In the genomic region with DNA sequence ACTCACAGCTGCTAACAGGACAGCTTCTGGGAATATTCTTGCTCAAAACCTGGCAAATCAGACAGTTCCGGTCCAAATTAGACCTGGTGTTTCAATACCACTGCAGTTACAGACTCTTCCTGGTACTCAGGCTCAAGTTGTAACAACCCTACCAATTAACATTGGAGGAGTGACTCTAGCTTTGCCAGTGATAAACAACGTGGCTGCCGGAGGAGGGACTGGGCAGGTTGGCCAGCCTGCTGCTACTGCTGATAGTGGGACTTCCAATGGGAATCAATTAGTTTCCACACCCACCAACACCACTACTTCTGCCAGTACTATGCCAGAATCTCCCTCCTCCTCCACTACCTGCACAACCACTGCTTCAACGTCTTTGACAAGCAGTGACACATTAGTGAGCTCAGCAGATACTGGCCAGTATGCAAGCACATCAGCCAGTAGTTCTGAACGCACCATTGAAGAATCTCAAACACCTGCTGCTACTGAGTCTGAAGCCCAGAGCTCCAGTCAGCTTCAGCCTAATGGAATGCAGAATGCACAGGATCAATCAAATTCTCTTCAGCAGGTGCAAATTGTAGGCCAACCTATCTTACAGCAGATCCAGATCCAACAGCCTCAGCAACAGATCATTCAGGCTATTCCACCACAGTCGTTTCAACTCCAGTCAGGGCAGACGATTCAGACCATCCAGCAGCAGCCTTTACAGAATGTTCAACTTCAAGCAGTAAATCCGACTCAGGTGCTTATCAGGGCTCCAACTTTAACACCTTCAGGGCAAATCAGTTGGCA, we compare ENCODE assay signal across 1 cellular context.
TF ChIP-seq lines count a peak whose summit lies in the region.

No MANE protein-coding gene starts in this region.

TF ChIP-seq in GM23338, 12 proteins besides CTCF, POLR2A, EP300 and RAD21:
- TF ChIP-seq STAT1 (IDR thresholded peaks at IDR 0.05; ENCODE audit: unreplicated experiment) (no peak), ZNF114 (CRISPR knock-in tag; IDR thresholded peaks at IDR 0.05) (no peak), EZH2 (IDR thresholded peaks at IDR 0.05; ENCODE audit: low read depth, unreplicated experiment) (no peak), JUNB (IDR thresholded peaks at IDR 0.05; ENCODE audit: unreplicated experiment) (no peak), POLR2AphosphoS5 (IDR thresholded peaks at IDR 0.05; ENCODE audit: low read depth) (no peak), NANOG (IDR thresholded peaks at IDR 0.05; ENCODE audit: borderline replicate concordance) (no peak)
- TF ChIP-seq, protein P1, sequence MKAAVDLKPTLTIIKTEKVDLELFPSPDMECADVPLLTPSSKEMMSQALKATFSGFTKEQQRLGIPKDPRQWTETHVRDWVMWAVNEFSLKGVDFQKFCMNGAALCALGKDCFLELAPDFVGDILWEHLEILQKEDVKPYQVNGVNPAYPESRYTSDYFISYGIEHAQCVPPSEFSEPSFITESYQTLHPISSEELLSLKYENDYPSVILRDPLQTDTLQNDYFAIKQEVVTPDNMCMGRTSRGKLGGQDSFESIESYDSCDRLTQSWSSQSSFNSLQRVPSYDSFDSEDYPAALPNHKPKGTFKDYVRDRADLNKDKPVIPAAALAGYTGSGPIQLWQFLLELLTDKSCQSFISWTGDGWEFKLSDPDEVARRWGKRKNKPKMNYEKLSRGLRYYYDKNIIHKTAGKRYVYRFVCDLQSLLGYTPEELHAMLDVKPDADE (IDR thresholded peaks at IDR 0.05): no peak
